Comparison of ENCODE assay signal across 8 cellular contexts in the genomic region with DNA sequence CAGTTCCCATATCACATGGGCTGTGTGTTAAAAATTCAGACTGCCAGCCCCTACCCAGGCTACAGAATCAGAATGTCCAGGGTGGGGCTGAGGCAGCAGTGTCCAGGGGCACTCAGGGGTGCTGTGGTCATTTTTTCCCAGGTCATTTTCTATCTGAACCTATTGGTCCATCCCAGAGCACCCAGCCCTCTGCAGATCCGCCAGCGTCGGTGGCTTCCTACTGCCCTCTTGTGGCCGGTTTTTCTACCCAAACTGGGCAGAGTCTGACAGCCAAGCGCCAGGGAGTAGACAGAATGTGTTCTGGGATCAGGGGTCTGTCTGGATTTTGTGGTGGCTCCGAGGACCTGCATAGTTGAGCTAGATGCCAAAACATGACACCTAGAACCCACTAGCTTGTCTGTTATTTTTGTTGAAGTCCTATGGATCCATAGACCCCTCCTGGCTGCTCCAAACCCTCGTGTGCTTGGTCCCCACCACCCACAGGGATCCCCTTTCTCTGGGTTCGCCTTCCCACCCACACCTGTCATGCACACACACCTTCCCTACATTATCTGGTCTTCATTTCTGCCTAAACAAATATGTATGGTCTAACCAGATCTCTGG. TPM values are rescaled to one million over a fixed set of nuclear protein-coding genes. Genes with fewer than 3 reads are reported as not detected.
DNase-seq lines count a peak whose midpoint lies in the region; ATAC-seq, FAIRE-seq and TF ChIP-seq lines count a peak whose summit lies in the region.

No MANE protein-coding gene starts in this region.

- no peak overlapping the region for H3K27ac ChIP-seq in RWPE2 (ENCODE audit: poor library complexity, severe bottlenecking)
- no peak overlapping the region for H3K27ac ChIP-seq in gastroesophageal sphincter
- H3K27ac ChIP-seq in pancreas = no peak overlapping the region
- H3K27ac ChIP-seq in tibial nerve = no peak overlapping the region

- 50 to 58% methylated on average over 2 to 3 of the region's 8 CpGs for WGBS in gastroesophageal sphincter (ENCODE audit: low coverage in 1 of 2), 2 donors
- 16 to 20% methylated on average over 8 of the region's 8 CpGs for WGBS in pancreas, 2 donors
- 25 to 27% methylated on average over 8 of the region's 8 CpGs for WGBS in tibial nerve, 2 donors

- DNase-seq in NCI-H1417 (lab: John Stamatoyannopoulos, UW) (peak; percentile 72 to 83 (median 80)), NCI-H1417 treated with DMSO at 0.1 percent for 48 hours (lab: John Stamatoyannopoulos, UW) (no peak), KG1 (lab: John Stamatoyannopoulos, UW) (peak; percentile 54), RWPE2 (ENCODE audit: low spot score) (no peak), pancreas (peak; percentile 42 to 88 (median 72)), tibial nerve (ENCODE audit: low spot score in 2 of 2) (peak; percentile 35 to 66)
- peak; percentile 48 for DNase-seq in activated effector memory CD4-positive, alpha-beta T cell treated with Interleukin-2 at 50 U/mL for 16 hours

- no peak for TF ChIP-seq POLR2A in gastroesophageal sphincter (IDR thresholded peaks at IDR 0.05)
- TF ChIP-seq POLR2A in tibial nerve (IDR thresholded peaks at IDR 0.05) = no peak

- intact Hi-C loops in pancreas (cut with DNase I) = no loop called here

- TF ChIP-seq CTCF in RWPE2 (IDR thresholded peaks at IDR 0.05; ENCODE audit: poor library complexity, severe bottlenecking) = peak; percentile 90
- TF ChIP-seq CTCF in gastroesophageal sphincter (IDR thresholded peaks at IDR 0.05) = peak; percentile 55 to 82 (median 70)
- TF ChIP-seq CTCF in pancreas (IDR thresholded peaks at IDR 0.05) = peak; percentile 62 to 72 (median 65)
- TF ChIP-seq CTCF in tibial nerve (IDR thresholded peaks at IDR 0.05) = peak; percentile 68 to 79 (median 71)

- no peak overlapping the region for H3K4me3 ChIP-seq in RWPE2 (ENCODE audit: severe bottlenecking)
- H3K4me3 ChIP-seq in gastroesophageal sphincter = no peak overlapping the region
- no peak overlapping the region for H3K4me3 ChIP-seq in pancreas
- no peak overlapping the region for H3K4me3 ChIP-seq in tibial nerve

- H3K9me3 ChIP-seq in RWPE2 (ENCODE audit: severe bottlenecking) (no peaks in the 10 kb centered on the region), gastroesophageal sphincter (no peaks in the 10 kb centered on the region), pancreas (no peaks in the 10 kb centered on the region), tibial nerve (no peaks in the 10 kb centered on the region)

- H3K27me3 ChIP-seq in RWPE2 (ENCODE audit: insufficient read depth, poor library complexity, severe bottlenecking) (no peaks in the 10 kb centered on the region), gastroesophageal sphincter (no peaks in the 10 kb centered on the region), pancreas (no peaks in the 10 kb centered on the region), tibial nerve (no peaks in the 10 kb centered on the region)

- no peak for TF ChIP-seq EP300 in gastroesophageal sphincter (IDR thresholded peaks at IDR 0.05)
- peak in 1 of 2 donors; percentile 9 for TF ChIP-seq EP300 in tibial nerve (IDR thresholded peaks at IDR 0.05)

- FAIRE-seq in pancreas (lab: Jason Lieb, UNC) = no peak

- H3K36me3 ChIP-seq in RWPE2 (ENCODE audit: low read depth) = no peaks in the 10 kb centered on the region
- H3K36me3 ChIP-seq in gastroesophageal sphincter = no peaks in the 10 kb centered on the region
- no peaks in the 10 kb centered on the region for H3K36me3 ChIP-seq in pancreas
- H3K36me3 ChIP-seq in tibial nerve = no peaks in the 10 kb centered on the region

- ATAC-seq in RWPE2 (ENCODE audit: low read depth) = peak; percentile 93
- peak; percentile 78 for ATAC-seq in gastroesophageal sphincter
- peak; percentile 88 to 97 (median 92) for ATAC-seq in pancreas

- H3K4me1 ChIP-seq in RWPE2 (ENCODE audit: insufficient read depth, poor library complexity, severe bottlenecking) (no peaks in the 10 kb centered on the region), gastroesophageal sphincter (peaks cover 0 to 10% (median 0%) of the 10 kb centered on the region in 3 donors), pancreas (no peaks in the 10 kb centered on the region), tibial nerve (peaks cover 0 to 23% (median 7%) of the 10 kb centered on the region in 4 donors)

RNA-seq across cellular contexts. Expression of gene RMDN2, which starts 34.1 kb away (rescaled TPM):
- total RNA-seq in gastroesophageal sphincter = 10 to 100 TPM in 3 of 4 donors, 1 to 10 TPM in 1; 9.3 to 12.5 (median 11.4) TPM
- total RNA-seq in pancreas = 1 to 10 TPM; 2.4 to 5.9 (median 3.7) TPM
- 1 to 10 TPM; 2.8 to 6.6 TPM for polyA plus RNA-seq in pancreas
- total RNA-seq in tibial nerve = 10 to 100 TPM in 3 of 4 donors, 1 to 10 TPM in 1; 9.6 to 14.4 (median 12.0) TPM

Comparison
In these comparisons a context has a peak if more than half of its experiments do, and no peak if none do; other contexts are left out.
1. DNase-seq: peak in NCI-H1417 (3 of 3), KG1 (single experiment), activated effector memory CD4-positive, alpha-beta T cell treated with Interleukin-2 at 50 U/mL for 16 hours (single experiment), pancreas (6 of 6) and tibial nerve (2 of 2); none in NCI-H1417 treated with DMSO at 0.1 percent for 48 hours (single experiment) and RWPE2 (single experiment).
2. Peak in every context shown above with its lines, with median percentiles within 50 percentile points of each other: ATAC-seq and CTCF ChIP-seq.